11 cellular contexts compared by ENCODE assay signal in genomic region chr9:37104183-37104889, GRCh38. TPM values are rescaled to one million over a fixed set of nuclear protein-coding genes. Genes with fewer than 3 reads are reported as not detected.
DNase-seq lines count a peak whose midpoint lies in the region; ATAC-seq and TF ChIP-seq lines count a peak whose summit lies in the region.
"Had no signal": no experiment of that assay in that cellular context is flagged by ENCODE, and none has a peak within 500 bp of the region (broad histone marks: within the 10 kb centered on the region; RNA-seq: fewer than 3 reads in every experiment).

No MANE protein-coding gene starts in this region.

- peaks cover 8% of the 10 kb centered on the region for H3K36me3 Mint-ChIP-seq in activated CD8-positive, alpha-beta memory T cell treated with anti-CD3 and anti-CD28 coated beads, Interleukin-2, amount 10 ng/mL, durations not matched to agents 7 days and 5 days
- peaks cover 0 to 21% (median 4%) of the 10 kb centered on the region in 3 donors for H3K36me3 Mint-ChIP-seq in CD8-positive, alpha-beta memory T cell

- no peaks in the 10 kb centered on the region for H3K9me3 ChIP-seq in CD8-positive, alpha-beta memory T cell (ENCODE audit: low read length)

- H3K27ac ChIP-seq in CD8-positive, alpha-beta memory T cell (ENCODE audit: low read depth, low read length) = no peak overlapping the region

- TF ChIP-seq CTCF in NB4 (IDR thresholded peaks at IDR 0.05; ENCODE audit: low read depth, low read length) (no peak), choroid plexus epithelial cell (conservative IDR thresholded peaks at IDR 0.05; ENCODE audit: low read depth, low read length) (peak; percentile 4)

- H3K4me3 ChIP-seq in NB4 (ENCODE audit: low read depth, low read length) = no peak overlapping the region
- H3K4me3 ChIP-seq in choroid plexus epithelial cell (ENCODE audit: low read depth, low read length) = no peak overlapping the region
- no peak overlapping the region for H3K4me3 ChIP-seq in CD8-positive, alpha-beta memory T cell (ENCODE audit: low read length)
- H3K4me3 ChIP-seq: lung had no signal

- peaks cover 19% of the 10 kb centered on the region for H3K4me1 Mint-ChIP-seq in activated CD8-positive, alpha-beta memory T cell treated with anti-CD3 and anti-CD28 coated beads, Interleukin-2, amount 10 ng/mL, durations not matched to agents 7 days and 5 days
- peaks cover 19 to 20% (median 19%) of the 10 kb centered on the region in 3 donors for H3K4me1 Mint-ChIP-seq in CD8-positive, alpha-beta memory T cell

- peaks cover 17% of the 10 kb centered on the region for H3K4me1 ChIP-seq in CD8-positive, alpha-beta memory T cell (ENCODE audit: insufficient read depth, low read length)

- H3K9me3 Mint-ChIP-seq in activated CD8-positive, alpha-beta memory T cell treated with anti-CD3 and anti-CD28 coated beads, Interleukin-2, amount 10 ng/mL, durations not matched to agents 7 days and 5 days (ENCODE audit: low read depth) = peaks cover 6% of the 10 kb centered on the region
- peaks cover 0 to 5% (median 0%) of the 10 kb centered on the region in 5 donors for H3K9me3 Mint-ChIP-seq in CD8-positive, alpha-beta memory T cell

- no peaks in the 10 kb centered on the region for H3K27me3 ChIP-seq in CD8-positive, alpha-beta memory T cell (ENCODE audit: insufficient read depth, low read length, poor library complexity, severe bottlenecking)

- H3K27ac Mint-ChIP-seq in activated CD8-positive, alpha-beta memory T cell treated with anti-CD3 and anti-CD28 coated beads, Interleukin-2, amount 10 ng/mL, durations not matched to agents 7 days and 5 days = no peak overlapping the region
- no peak overlapping the region for H3K27ac Mint-ChIP-seq in CD8-positive, alpha-beta memory T cell
- H3K27ac Mint-ChIP-seq: activated CD4-positive, alpha-beta T cell treated with anti-CD3 and anti-CD28 coated beads, Interleukin-2, amount 10 ng/mL, durations not matched to agents 24 days and 14 days had no signal

- no peaks in the 10 kb centered on the region for H3K36me3 ChIP-seq in CD8-positive, alpha-beta memory T cell (ENCODE audit: insufficient read depth, low read length)

- no peak overlapping the region for H3K4me3 Mint-ChIP-seq in activated CD8-positive, alpha-beta memory T cell treated with anti-CD3 and anti-CD28 coated beads, Interleukin-2, amount 10 ng/mL, durations not matched to agents 7 days and 5 days
- H3K4me3 Mint-ChIP-seq in CD8-positive, alpha-beta memory T cell = no peak overlapping the region
- H3K4me3 Mint-ChIP-seq: activated CD4-positive, alpha-beta T cell treated with anti-CD3 and anti-CD28 coated beads, Interleukin-2, amount 10 ng/mL, durations not matched to agents 24 days and 14 days had no signal

- CTCF ChIA-PET in activated CD8-positive, alpha-beta memory T cell treated with anti-CD3 and anti-CD28 coated beads, Interleukin-2, amount 10 ng/mL, durations not matched to agents 7 days and 5 days (lab: Charles Lee) = interaction anchor here (0.7 to 1.3 kb wide), 2 partner anchors 17 to 197 kb away, joined by 3 read pairs; no protein-coding TSS in a partner anchor
- CTCF ChIA-PET in CD8-positive, alpha-beta memory T cell (lab: Charles Lee) = no interaction called here

- peaks cover 3% of the 10 kb centered on the region for H3K27me3 Mint-ChIP-seq in activated CD8-positive, alpha-beta memory T cell treated with anti-CD3 and anti-CD28 coated beads, Interleukin-2, amount 10 ng/mL, durations not matched to agents 7 days and 5 days
- peaks cover 3 to 17% of the 10 kb centered on the region in 2 donors for H3K27me3 Mint-ChIP-seq in CD8-positive, alpha-beta memory T cell

- intact Hi-C loops in Right ventricle myocardium superior (cut with DNase I) = no loop called here

- peak; percentile 53 for ATAC-seq in activated CD8-positive, alpha-beta memory T cell treated with anti-CD3 and anti-CD28 coated beads, Interleukin-2, amount 10 ng/mL, durations not matched to agents 7 days and 5 days
- ATAC-seq in HG02798 (IDR thresholded peaks at IDR 0.05; ENCODE audit: poor library complexity, unreplicated experiment) = no peak
- ATAC-seq in Right ventricle myocardium superior (ENCODE audit: poor library complexity) = no peak

- TF ChIP-seq POLR2A in NB4 (IDR thresholded peaks at IDR 0.05; ENCODE audit: extremely low read depth, insufficient read length) = no peak

- POLR2A ChIA-PET in CD8-positive, alpha-beta memory T cell (lab: Charles Lee) = no interaction called here

- no peak for DNase-seq in activated CD8-positive, alpha-beta memory T cell treated with anti-CD3 and anti-CD28 coated beads, Interleukin-2, amount 10 ng/mL, durations not matched to agents 7 days and 5 days
- DNase-seq in activated CD8-positive, alpha-beta memory T cell treated with anti-CD3 and anti-CD28 coated beads, Interleukin-2, amount 50 U/mL, for 4 hours = no peak
- DNase-seq in NB4 (ENCODE audit: low read depth) (peak; percentile 58), choroid plexus epithelial cell (ENCODE audit: low read depth) (peak; percentile 90), Right ventricle myocardium superior (no peak)
- peak; percentile 9 for DNase-seq in stimulated activated CD4-positive, alpha-beta T cell treated with anti-CD3 and anti-CD28 coated beads, Interleukin-4, amount 100 ng/mL, for 24 hours
- DNase-seq in CD8-positive, alpha-beta memory T cell = no peak
- DNase-seq: activated CD4-positive, alpha-beta T cell treated with anti-CD3 and anti-CD28 coated beads, Interleukin-2, amount 10 ng/mL, durations not matched to agents 24 days and 14 days; C1 segment of cervical spinal cord had no signal

RNA-seq across cellular contexts. Expression of gene ZCCHC7, which starts 16.0 kb away (rescaled TPM):
- 10 to 100 TPM; 20.1 to 20.6 TPM for total RNA-seq in activated CD8-positive, alpha-beta memory T cell treated with anti-CD3 and anti-CD28 coated beads, Interleukin-2, amount 10 ng/mL, durations not matched to agents 7 days and 5 days
- total RNA-seq in CD8-positive, alpha-beta memory T cell = 10 to 100 TPM; 25.6 to 27.1 TPM
- polyA plus RNA-seq in CD8-positive, alpha-beta memory T cell = 35.2 TPM
- 6.3 TPM for total RNA-seq in Right ventricle myocardium superior

Comparison
In these comparisons a context has a peak if more than half of its experiments do, and no peak if none do; other contexts are left out.
1. DNase-seq: peak in NB4 (single experiment), choroid plexus epithelial cell (single experiment) and stimulated activated CD4-positive, alpha-beta T cell treated with anti-CD3 and anti-CD28 coated beads, Interleukin-4, amount 100 ng/mL, for 24 hours (single experiment); none in activated CD8-positive, alpha-beta memory T cell treated with anti-CD3 and anti-CD28 coated beads, Interleukin-2, amount 10 ng/mL, durations not matched to agents 7 days and 5 days (single experiment), activated CD8-positive, alpha-beta memory T cell treated with anti-CD3 and anti-CD28 coated beads, Interleukin-2, amount 50 U/mL, for 4 hours (single experiment), CD8-positive, alpha-beta memory T cell (0 of 5) and Right ventricle myocardium superior (single experiment).